Comparison of ENCODE assay signal across 8 cellular contexts in genomic region chr22:21866821-21867527, GRCh38. TPM values are rescaled to one million over a fixed set of nuclear protein-coding genes. Genes with fewer than 3 reads are reported as not detected.
DNase-seq lines count a peak whose midpoint lies in the region; ATAC-seq, FAIRE-seq and TF ChIP-seq lines count a peak whose summit lies in the region.

No MANE protein-coding gene starts in this region.

- H3K9me3 Mint-ChIP-seq in brain = peaks cover 0 to 5% (median 0%) of the 10 kb centered on the region in 5 experiments

- H3K4me3 ChIP-seq in kidney epithelial cell (ENCODE audit: low read depth, low read length) = peak overlapping the region; percentile 80

- CTCF ChIA-PET in RWPE1 (lab: Yijun Ruan, JAX) = no interaction called here

- H3K27ac Mint-ChIP-seq in brain = peak overlapping the region; percentile 95 to 98 (median 97)

- peak; percentile 39 for ATAC-seq in HG02759 (IDR thresholded peaks at IDR 0.05; ENCODE audit: unreplicated experiment)
- ATAC-seq in HG02642 (IDR thresholded peaks at IDR 0.05; ENCODE audit: poor library complexity, unreplicated experiment) = no peak

- peaks cover 55% of the 10 kb centered on the region for H3K4me1 Mint-ChIP-seq in brain

- H3K27ac ChIP-seq in RWPE1 = peak overlapping the region; percentile 83

- H3K36me3 Mint-ChIP-seq in brain = peaks cover 19% of the 10 kb centered on the region

- peak; percentile 5 for FAIRE-seq in GM12891 (lab: Jason Lieb, UNC)

- TF ChIP-seq CTCF in RWPE1 (conservative IDR thresholded peaks at IDR 0.05; ENCODE audit: low read depth) (no peak), brain (conservative IDR thresholded peaks at IDR 0.05) (no peak), kidney epithelial cell (IDR thresholded peaks at IDR 0.05; ENCODE audit: insufficient read depth, low read length, poor library complexity, severe bottlenecking) (no peak)

- no peak for DNase-seq in GM12891 (ENCODE audit: insufficient read length, low spot score)
- no peak for DNase-seq in RWPE1 (ENCODE audit: low spot score)
- DNase-seq in kidney epithelial cell (ENCODE audit: low read depth) = no peak
- DNase-seq in stimulated activated CD4-positive, alpha-beta T cell treated with anti-CD3 and anti-CD28 coated beads, Interleukin-4, amount 100 ng/mL, for 24 hours = peak; percentile 28
- no peak for DNase-seq in glomerular visceral epithelial cell (ENCODE audit: extremely low spot score)

- no peak for TF ChIP-seq POLR2A in GM12891 (IDR thresholded peaks at IDR 0.05; ENCODE audit: low read depth, low read length)

- H3K27me3 ChIP-seq in kidney epithelial cell (ENCODE audit: control insufficient read depth, insufficient read depth, low read length) = no peaks in the 10 kb centered on the region

- H3K36me3 ChIP-seq in kidney epithelial cell (ENCODE audit: control insufficient read depth, insufficient read depth, low read length) = no peaks in the 10 kb centered on the region

- H3K27me3 Mint-ChIP-seq in brain = peaks cover 9% of the 10 kb centered on the region

- POLR2A ChIA-PET in RWPE1 (lab: Yijun Ruan, JAX; ENCODE audit: low non-redundant PET) = no interaction called here

- H3K4me3 Mint-ChIP-seq in brain = peak overlapping the region; percentile 92 to 99 (median 96)

TF ChIP-seq in GM12891, 5 proteins besides CTCF, POLR2A, EP300 and RAD21:
- TF ChIP-seq SPI1 (IDR thresholded peaks at IDR 0.05; ENCODE audit: low read depth, low read length) (no peak), POLR2AphosphoS5 (IDR thresholded peaks at IDR 0.05; ENCODE audit: low read depth, low read length) (no peak), POU2F2 (IDR thresholded peaks at IDR 0.05; ENCODE audit: low read depth, low read length) (no peak), PAX5 (IDR thresholded peaks at IDR 0.05; ENCODE audit: insufficient read depth, low read length, severe bottlenecking) (no peak), TAF1 (IDR thresholded peaks at IDR 0.05; ENCODE audit: low read depth, low read length) (no peak)

RNA-seq across cellular contexts. Expression of gene MAPK1, which starts 0.5 kb away (rescaled TPM):
- 28.8 TPM for polyA plus RNA-seq in GM12891 (2012; ENCODE audit: low read depth, missing spikeins)
- polyA plus RNA-seq in brain (ENCODE audit: insufficient read depth, low read depth, low replicate concordance) = 59.2 TPM
- total RNA-seq in kidney epithelial cell = 37.2 and 42.2 TPM in 2 replicates
